In genomic region chr2:86221066-86221684, GRCh38 we compare ENCODE assay signal across 7 cellular contexts. TPM values are rescaled to one million over a fixed set of nuclear protein-coding genes. Genes with fewer than 3 reads are reported as not detected.
A peak's percentile ranks its signal among the peaks of the same experiment; 100 is the strongest.
DNase-seq lines count a peak whose midpoint lies in the region; ATAC-seq, FAIRE-seq and TF ChIP-seq lines count a peak whose summit lies in the region.

No MANE protein-coding gene starts in this region.

- H3K27me3 Mint-ChIP-seq in T-cell: no peaks in the 10 kb centered on the region

- DNase-seq in LHCN-M2 (ENCODE audit: low read depth): peak; percentile 59
- DNase-seq in T-cell: peak in 26 of 34 experiments; percentile 8 to 54 (median 32)
- DNase-seq in GM12878 (ENCODE audit: low read depth, low spot score): no peak
- peak; percentile 55 for DNase-seq in kidney tubule cell (ENCODE audit: low spot score)
- peak in 2 of 3 experiments; percentile 15 to 27 for DNase-seq in stimulated activated CD4-positive, alpha-beta T cell treated with anti-CD3 and anti-CD28 coated beads, TNF-alpha, amount 100 ng/mL, for 4 hours (ENCODE audit: low read depth in 3 of 3)
- no peak for DNase-seq in NCI-H2171 treated with DMSO at 0.1 percent for 48 hours (lab: John Stamatoyannopoulos, UW)

- peak in 3 of 4 experiments; percentile 47 to 72 (median 59) for ATAC-seq in T-cell (replicated peaks in 1 of 4)
- ATAC-seq in GM12878: peak; percentile 81

- no peak overlapping the region for H3K4me3 ChIP-seq in GM12878

- H3K9ac ChIP-seq in GM12878 (ENCODE audit: control insufficient read depth, insufficient read depth, low read length): no peak overlapping the region

- no peaks in the 10 kb centered on the region for H3K36me3 ChIP-seq in GM12878 (ENCODE audit: control insufficient read depth in 2 of 2, insufficient read depth in 2 of 2, low read length in 1 of 2)

- TF ChIP-seq CTCF in GM12874 (IDR thresholded peaks at IDR 0.05; ENCODE audit: insufficient read depth, low read depth, low read length): peak; percentile 86
- peak; percentile 91 to 99 (median 96) for TF ChIP-seq CTCF in GM12878 (IDR thresholded peaks at IDR 0.05 in 2 of 3, conservative IDR thresholded peaks at IDR 0.05 in 1 of 3; ENCODE audit: control insufficient read depth in 2 of 3, extremely low read depth in 1 of 3, insufficient read depth in 1 of 3, low read depth in 3 of 3, low read length in 3 of 3)

- intact Hi-C loops in GM12878 (cut with micrococcal nuclease; ENCODE audit: unreplicated experiment): loop anchor here (1.0 to 10.0 kb wide), 4 partner anchors 76 to 224 kb away; partner anchors contain the start of gene KDM3A

- peaks cover 18% of the 10 kb centered on the region for H3K4me1 ChIP-seq in GM12878 (ENCODE audit: control insufficient read depth, insufficient read depth, low read length)

- POLR2A ChIA-PET in T-cell (lab: Charles Lee) (interaction anchor here (0.6 to 0.7 kb wide), 2 partner anchors 10 to 220 kb away, joined by 3 read pairs; partner anchors contain the start of gene KDM3A (in 1 of the 2)), GM12878 (lab: Charles Lee) (interaction anchor here (1.1 to 1.8 kb wide), 4 partner anchors 22 to 221 kb away, joined by 3 to 4 read pairs (median 4); partner anchors contain the start of genes IMMT and MRPL35)

- in situ Hi-C loops in GM12878 (cut with MboI): loop anchor here (5.0 kb wide), 2 partner anchors 76 to 141 kb away; no protein-coding TSS in a partner anchor

- SMC1A ChIA-PET in GM12878 (lab: Charles Lee; ENCODE audit: uncharacterized antibody, unreplicated experiment): interaction anchor here (0.6 to 7.1 kb wide), 43 partner anchors 14 to 397 kb away, joined by 3 to 178 read pairs (median 5); partner anchors contain the start of gene KDM3A

- RAD21 ChIA-PET in GM12878 (lab: Charles Lee; ENCODE audit: unreplicated experiment): interaction anchor here (0.5 to 10.1 kb wide), 30 partner anchors 11 to 394 kb away, joined by 3 to 181 read pairs (median 5); partner anchors contain the start of genes KDM3A, POLR1A and PTCD3

- H4K20me1 ChIP-seq in GM12878 (ENCODE audit: control insufficient read depth, insufficient read depth): no peaks in the 10 kb centered on the region

- no peak overlapping the region for H3K27ac Mint-ChIP-seq in T-cell

- CTCF ChIA-PET in T-cell (lab: Charles Lee): interaction anchor here (0.6 to 1.4 kb wide), 14 partner anchors 8 to 1845 kb away, joined by 3 to 6 read pairs (median 4); partner anchors contain the start of gene MRPL35 (in 2 of the 2)
- CTCF ChIA-PET in GM12878 (lab: Yijun Ruan, JAX): interaction anchor here (0.8 to 9.0 kb wide), 55 partner anchors 9 to 394 kb away, joined by 3 to 278 read pairs (median 6); partner anchors contain the start of genes KDM3A, MRPL35 and REEP1

- peaks cover 12 to 35% (median 27%) of the 10 kb centered on the region in 3 donors for H3K4me1 Mint-ChIP-seq in T-cell

- BruUV-seq in GM12878 (replicated peaks; lab: Mats Ljungman, UMichigan): no TSS peak

- no peaks in the 10 kb centered on the region for H3K9me3 Mint-ChIP-seq in T-cell

- WGBS in GM12878 (ENCODE audit: insufficient coverage, insufficient replicate concordance, low lambda C conversion rate, missing lambda C conversion rate): 20% methylated on average over 5 of the region's 5 CpGs

- no peak for TF ChIP-seq EP300 in GM12878 (IDR thresholded peaks at IDR 0.05; ENCODE audit: borderline replicate concordance in 1 of 2, control insufficient read depth in 1 of 2, low read depth in 2 of 2, low read length in 2 of 2)

- H3K79me2 ChIP-seq in GM12878 (ENCODE audit: control insufficient read depth, insufficient read depth, low read length): no peaks in the 10 kb centered on the region

- H3K4me3 Mint-ChIP-seq in T-cell: no peak overlapping the region

- TF ChIP-seq RAD21 in GM12878 (IDR thresholded peaks at IDR 0.05; ENCODE audit: insufficient read depth, low read depth, low read length): peak; percentile 99

- no peak overlapping the region for H2AFZ ChIP-seq in GM12878 (ENCODE audit: control insufficient read depth, low read depth, low read length)

- H3K27ac ChIP-seq in GM12878 (ENCODE audit: control insufficient read depth, insufficient read depth): no peak overlapping the region

- no peaks in the 10 kb centered on the region for H3K9me3 ChIP-seq in GM12878 (replicated peaks; ENCODE audit: control insufficient read depth, insufficient read depth, low read length)

- TF ChIP-seq POLR2A in GM12878 (IDR thresholded peaks at IDR 0.05; ENCODE audit: low read depth, low read length): no peak

- FAIRE-seq in GM12878 (lab: Jason Lieb, UNC): peak; percentile 13

- H3K27me3 ChIP-seq in GM12878 (replicated peaks in 1 of 2; ENCODE audit: control insufficient read depth in 2 of 2, insufficient read depth in 2 of 2, low read length in 1 of 2): no peaks in the 10 kb centered on the region

- no peak overlapping the region for H3K4me2 ChIP-seq in GM12878 (ENCODE audit: control insufficient read depth, insufficient read depth)

- no peaks in the 10 kb centered on the region for H3K36me3 Mint-ChIP-seq in T-cell

TF ChIP-seq in GM12878, 131 proteins besides CTCF, POLR2A, EP300 and RAD21 (continues in another document):
- no peak for TF ChIP-seq KDM1A (IDR thresholded peaks at IDR 0.05; ENCODE audit: borderline replicate concordance)
- peak; percentile 22 for TF ChIP-seq SKIL (IDR thresholded peaks at IDR 0.05; ENCODE audit: low read depth, poor library complexity, severe bottlenecking)
- TF ChIP-seq RUNX3 (IDR thresholded peaks at IDR 0.05; ENCODE audit: low read length): peak; percentile 30; the same call in 1 of the 2 replicates
- no peak for TF ChIP-seq NR2F1 (conservative IDR thresholded peaks at IDR 0.05)
- TF ChIP-seq TCF3 (IDR thresholded peaks at IDR 0.05; ENCODE audit: borderline replicate concordance, insufficient read depth, low read depth, low read length): no peak
- no peak for TF ChIP-seq BHLHE40 (IDR thresholded peaks at IDR 0.05; ENCODE audit: borderline replicate concordance in 1 of 2, low read depth in 2 of 2, low read length in 1 of 2)
- TF ChIP-seq ZNF384 (IDR thresholded peaks at IDR 0.05; ENCODE audit: borderline replicate concordance, low read depth, low read length): peak; percentile 27; the same call in 1 of the 2 replicates

RNA-seq across cellular contexts. Expression of gene MRPL35, which starts 21.9 kb away (rescaled TPM):
- total RNA-seq in LHCN-M2 (2014; rRNA removed) (41.0 and 46.0 TPM in 2 replicates), T-cell (10 to 100 TPM in 4 of 5 donors, 1 to 10 TPM in 1; 6.4 to 25.9 (median 21.8) TPM), GM12878 (2014; rRNA removed) (58.1 and 72.0 TPM in 2 replicates), GM12878 (2014; rRNA removed; fragmentation: Illumina TruSeq; extraction: Trizol) (109 and 115 TPM in 2 replicates), GM12878 (2021) (64.5 and 67.7 TPM in 2 replicates)
- polyA plus RNA-seq in LHCN-M2 (2012): 34.6 TPM
- total RNA-seq in GM12878 (2013; cell fraction: nucleolus; rRNA removed): 20.4 and 20.5 TPM in 2 replicates
- 27.1 TPM for polyA plus RNA-seq in GM12878 (2011; ENCODE audit: low read depth)
- polyA plus RNA-seq in GM12878 (2011; rRNA removed) (135 and 153 TPM in 2 replicates), GM12878 (2014; fragmentation: Illumina TruSeq; extraction: Trizol) (156 and 189 TPM in 2 replicates), GM12878 (2014; fragmentation: Nextera tagmentation; extraction: Ambion mirVana) (100 to 1,000 TPM; 156 to 162 TPM), GM12878 (2014; rRNA removed) (82.6 and 109 TPM in 2 replicates), GM12878 (2016; fragmentation: Nextera tagmentation; extraction: Ambion mirVana) (100 to 1,000 TPM; 170 to 180 TPM)
- 96.7 and 182 TPM in 2 replicates for polyA plus RNA-seq in GM12878 (2011; cell fraction: cytosol; rRNA removed)
- polyA plus RNA-seq in GM12878 (2011; cell fraction: nucleus; rRNA removed): 68.0 and 72.7 TPM in 2 replicates
- polyA plus RNA-seq in GM12878 (2012): 36.4 and 44.6 TPM in 2 replicates
- 46.5 and 55.7 TPM in 2 replicates for polyA minus RNA-seq in GM12878 (2011; rRNA and poly(A)+ RNA removed)
- polyA minus RNA-seq in GM12878 (2011; cell fraction: cytosol; rRNA and poly(A)+ RNA removed): 17.9 and 20.1 TPM in 2 replicates
- polyA minus RNA-seq in GM12878 (2011; cell fraction: nucleus; rRNA and poly(A)+ RNA removed): 15.4 and 16.3 TPM in 2 replicates

RNA-seq across cellular contexts. Expression of gene IMMT, which starts 25.9 kb away (rescaled TPM):
- total RNA-seq in LHCN-M2 (2014; rRNA removed): 71.9 and 83.1 TPM in 2 replicates
- 57.0 TPM for polyA plus RNA-seq in LHCN-M2 (2012)
- total RNA-seq in T-cell: 10 to 100 TPM; 71.0 to 93.5 (median 75.2) TPM
- 84.9 and 88.1 TPM in 2 replicates for total RNA-seq in GM12878 (2013; cell fraction: nucleolus; rRNA removed)
- 78.4 and 79.9 TPM in 2 replicates for total RNA-seq in GM12878 (2014; rRNA removed)
- total RNA-seq in GM12878 (2014; rRNA removed; fragmentation: Illumina TruSeq; extraction: Trizol): 81.4 and 88.8 TPM in 2 replicates
- total RNA-seq in GM12878 (2021): 104 and 108 TPM in 2 replicates
- 51.0 TPM for polyA plus RNA-seq in GM12878 (2011; ENCODE audit: low read depth)
- 89.6 and 105 TPM in 2 replicates for polyA plus RNA-seq in GM12878 (2011; rRNA removed)
- 71.9 and 76.2 TPM in 2 replicates for polyA plus RNA-seq in GM12878 (2011; cell fraction: cytosol; rRNA removed)
- polyA plus RNA-seq in GM12878 (2011; cell fraction: nucleus; rRNA removed): 40.1 and 59.2 TPM in 2 replicates
- polyA plus RNA-seq in GM12878 (2012): 60.9 and 70.4 TPM in 2 replicates
- 120 and 136 TPM in 2 replicates for polyA plus RNA-seq in GM12878 (2014; fragmentation: Illumina TruSeq; extraction: Trizol)
- polyA plus RNA-seq in GM12878 (2014; fragmentation: Nextera tagmentation; extraction: Ambion mirVana): 100 to 1,000 TPM in 1 of 2 experiments, 10 to 100 TPM in 1; 88.9 to 115 TPM
- polyA plus RNA-seq in GM12878 (2014; rRNA removed): 73.5 and 86.5 TPM in 2 replicates
- polyA plus RNA-seq in GM12878 (2016; fragmentation: Nextera tagmentation; extraction: Ambion mirVana): 100 to 1,000 TPM; 137 to 149 TPM
- 67.1 and 77.4 TPM in 2 replicates for polyA minus RNA-seq in GM12878 (2011; rRNA and poly(A)+ RNA removed)
- polyA minus RNA-seq in GM12878 (2011; cell fraction: cytosol; rRNA and poly(A)+ RNA removed): 35.5 and 39.3 TPM in 2 replicates
- polyA minus RNA-seq in GM12878 (2011; cell fraction: nucleus; rRNA and poly(A)+ RNA removed): 23.0 and 32.3 TPM in 2 replicates

Comparison
In these comparisons a context has a peak if more than half of its experiments do, and no peak if none do; other contexts are left out.
1. DNase-seq: peak in LHCN-M2 (single experiment), T-cell (26 of 34), kidney tubule cell (single experiment) and stimulated activated CD4-positive, alpha-beta T cell treated with anti-CD3 and anti-CD28 coated beads, TNF-alpha, amount 100 ng/mL, for 4 hours (2 of 3); none in GM12878 (single experiment) and NCI-H2171 treated with DMSO at 0.1 percent for 48 hours (single experiment).